In the genomic region with DNA sequence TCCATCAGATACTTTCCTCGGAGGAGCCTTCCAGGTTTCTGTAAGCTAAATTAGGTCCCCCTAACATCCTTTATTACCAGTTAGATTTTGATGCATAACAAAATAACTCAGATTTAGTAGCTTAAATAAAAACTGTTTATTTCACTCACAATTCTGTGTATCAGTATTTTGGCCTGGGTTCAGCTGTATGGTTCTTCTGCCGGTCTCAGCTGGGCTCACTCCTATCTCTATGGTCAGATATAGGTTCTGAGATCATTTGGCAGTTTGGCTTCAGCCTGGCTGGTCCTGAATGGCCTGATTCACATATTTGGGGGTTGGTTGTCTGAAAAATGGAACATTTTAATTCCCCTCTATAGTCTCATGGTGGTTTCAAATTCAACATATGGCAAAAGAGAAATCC, we compare ENCODE assay signal across 29 cellular contexts.
"Had no signal": no experiment of that assay in that cellular context is flagged by ENCODE, and none has a peak within 500 bp of the region (broad histone marks: within the 10 kb centered on the region; RNA-seq: fewer than 3 reads in every experiment).

No MANE protein-coding gene starts in this region.

- H3K27me3 Mint-ChIP-seq: dendritic cell treated with granulocyte-macrophage colony-stimulating factor and Interleukin-4, amounts not matched to agents 40 ng/mL and 50 ng/mL, for 4 days; effector memory CD8-positive, alpha-beta T cell had no signal

- H3K9me3 ChIP-seq: colonic mucosa, esophagus squamous epithelium, gastrocnemius medialis, gastroesophageal sphincter, heart left ventricle had no signal

- DNase-seq: colonic mucosa; cortex of kidney; dermis blood vessel endothelial cell; dorsolateral prefrontal cortex; effector CD4-positive, alpha-beta T cell; effector CD8-positive, alpha-beta T cell; effector memory CD4-positive, alpha-beta T cell; effector memory CD8-positive, alpha-beta T cell; endodermal cell; erythroblast; esophagus squamous epithelium; foreskin fibroblast; foreskin keratinocyte; foreskin melanocyte; gastrocnemius medialis; glutamatergic neuron; head of caudate nucleus; heart left ventricle; heart right ventricle had no signal

- H3K4me3 Mint-ChIP-seq: dendritic cell treated with granulocyte-macrophage colony-stimulating factor and Interleukin-4, amounts not matched to agents 40 ng/mL and 50 ng/mL, for 4 days; effector memory CD8-positive, alpha-beta T cell; endodermal cell had no signal

- H3K27me3 ChIP-seq: colonic mucosa, dorsolateral prefrontal cortex, esophagus muscularis mucosa, esophagus squamous epithelium, foreskin keratinocyte, gastrocnemius medialis, gastroesophageal sphincter, heart left ventricle, heart right ventricle had no signal

- H3K4me1 Mint-ChIP-seq: endodermal cell had no signal

- FAIRE-seq: colon, endometrium, endothelial cell of umbilical vein, frontal cortex had no signal

- H3K27ac Mint-ChIP-seq: dendritic cell treated with granulocyte-macrophage colony-stimulating factor and Interleukin-4, amounts not matched to agents 40 ng/mL and 50 ng/mL, for 4 days; effector memory CD8-positive, alpha-beta T cell; endodermal cell had no signal

- H3K9me3 Mint-ChIP-seq: endodermal cell had no signal

- H3K4me3 ChIP-seq: colonic mucosa, coronary artery, dorsolateral prefrontal cortex, esophagus muscularis mucosa, esophagus squamous epithelium, gastrocnemius medialis, gastroesophageal sphincter, heart left ventricle, heart right ventricle had no signal

- ATAC-seq: effector memory CD8-positive, alpha-beta T cell; esophagus mucosa; foreskin keratinocyte; gastrocnemius medialis; gastroesophageal sphincter; heart left ventricle; heart right ventricle had no signal

- H3K36me3 ChIP-seq: colonic mucosa, esophagus muscularis mucosa, esophagus squamous epithelium, gastrocnemius medialis, gastroesophageal sphincter, heart left ventricle, heart right ventricle had no signal

- H3K27ac ChIP-seq: colonic mucosa, coronary artery, dorsolateral prefrontal cortex, epithelial cell of prostate, esophagus muscularis mucosa, esophagus squamous epithelium, foreskin keratinocyte, gastrocnemius medialis, gastroesophageal sphincter, heart left ventricle, heart right ventricle had no signal

- H3K4me1 ChIP-seq: colonic mucosa, esophagus muscularis mucosa, esophagus squamous epithelium, foreskin keratinocyte, gastrocnemius medialis, gastroesophageal sphincter, heart left ventricle, heart right ventricle had no signal
